In genomic region chr17:78653382-78653781, GRCh38 we compare ENCODE assay signal across 1 cellular context.
TF ChIP-seq lines count a peak whose summit lies in the region.

No MANE protein-coding gene starts in this region.

TF ChIP-seq in WTC11, 78 proteins besides CTCF, POLR2A, EP300 and RAD21 (continued from another document):
- TF ChIP-seq ARID4B (CRISPR knock-in tag; IDR thresholded peaks at IDR 0.05; ENCODE audit: borderline replicate concordance) (no peak), NR3C1 (CRISPR knock-in tag; conservative IDR thresholded peaks at IDR 0.05; ENCODE audit: low read depth) (no peak), ZNF416 (CRISPR knock-in tag; IDR thresholded peaks at IDR 0.05) (no peak)
- TF ChIP-seq, protein P1, sequence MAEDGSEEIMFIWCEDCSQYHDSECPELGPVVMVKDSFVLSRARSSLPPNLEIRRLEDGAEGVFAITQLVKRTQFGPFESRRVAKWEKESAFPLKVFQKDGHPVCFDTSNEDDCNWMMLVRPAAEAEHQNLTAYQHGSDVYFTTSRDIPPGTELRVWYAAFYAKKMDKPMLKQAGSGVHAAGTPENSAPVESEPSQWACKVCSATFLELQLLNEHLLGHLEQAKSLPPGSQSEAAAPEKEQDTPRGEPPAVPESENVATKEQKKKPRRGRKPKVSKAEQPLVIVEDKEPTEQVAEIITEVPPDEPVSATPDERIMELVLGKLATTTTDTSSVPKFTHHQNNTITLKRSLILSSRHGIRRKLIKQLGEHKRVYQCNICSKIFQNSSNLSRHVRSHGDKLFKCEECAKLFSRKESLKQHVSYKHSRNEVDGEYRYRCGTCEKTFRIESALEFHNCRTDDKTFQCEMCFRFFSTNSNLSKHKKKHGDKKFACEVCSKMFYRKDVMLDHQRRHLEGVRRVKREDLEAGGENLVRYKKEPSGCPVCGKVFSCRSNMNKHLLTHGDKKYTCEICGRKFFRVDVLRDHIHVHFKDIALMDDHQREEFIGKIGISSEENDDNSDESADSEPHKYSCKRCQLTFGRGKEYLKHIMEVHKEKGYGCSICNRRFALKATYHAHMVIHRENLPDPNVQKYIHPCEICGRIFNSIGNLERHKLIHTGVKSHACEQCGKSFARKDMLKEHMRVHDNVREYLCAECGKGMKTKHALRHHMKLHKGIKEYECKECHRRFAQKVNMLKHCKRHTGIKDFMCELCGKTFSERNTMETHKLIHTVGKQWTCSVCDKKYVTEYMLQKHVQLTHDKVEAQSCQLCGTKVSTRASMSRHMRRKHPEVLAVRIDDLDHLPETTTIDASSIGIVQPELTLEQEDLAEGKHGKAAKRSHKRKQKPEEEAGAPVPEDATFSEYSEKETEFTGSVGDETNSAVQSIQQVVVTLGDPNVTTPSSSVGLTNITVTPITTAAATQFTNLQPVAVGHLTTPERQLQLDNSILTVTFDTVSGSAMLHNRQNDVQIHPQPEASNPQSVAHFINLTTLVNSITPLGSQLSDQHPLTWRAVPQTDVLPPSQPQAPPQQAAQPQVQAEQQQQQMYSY (CRISPR knock-in tag; IDR thresholded peaks at IDR 0.05), result no peak
- TF ChIP-seq, protein P2, sequence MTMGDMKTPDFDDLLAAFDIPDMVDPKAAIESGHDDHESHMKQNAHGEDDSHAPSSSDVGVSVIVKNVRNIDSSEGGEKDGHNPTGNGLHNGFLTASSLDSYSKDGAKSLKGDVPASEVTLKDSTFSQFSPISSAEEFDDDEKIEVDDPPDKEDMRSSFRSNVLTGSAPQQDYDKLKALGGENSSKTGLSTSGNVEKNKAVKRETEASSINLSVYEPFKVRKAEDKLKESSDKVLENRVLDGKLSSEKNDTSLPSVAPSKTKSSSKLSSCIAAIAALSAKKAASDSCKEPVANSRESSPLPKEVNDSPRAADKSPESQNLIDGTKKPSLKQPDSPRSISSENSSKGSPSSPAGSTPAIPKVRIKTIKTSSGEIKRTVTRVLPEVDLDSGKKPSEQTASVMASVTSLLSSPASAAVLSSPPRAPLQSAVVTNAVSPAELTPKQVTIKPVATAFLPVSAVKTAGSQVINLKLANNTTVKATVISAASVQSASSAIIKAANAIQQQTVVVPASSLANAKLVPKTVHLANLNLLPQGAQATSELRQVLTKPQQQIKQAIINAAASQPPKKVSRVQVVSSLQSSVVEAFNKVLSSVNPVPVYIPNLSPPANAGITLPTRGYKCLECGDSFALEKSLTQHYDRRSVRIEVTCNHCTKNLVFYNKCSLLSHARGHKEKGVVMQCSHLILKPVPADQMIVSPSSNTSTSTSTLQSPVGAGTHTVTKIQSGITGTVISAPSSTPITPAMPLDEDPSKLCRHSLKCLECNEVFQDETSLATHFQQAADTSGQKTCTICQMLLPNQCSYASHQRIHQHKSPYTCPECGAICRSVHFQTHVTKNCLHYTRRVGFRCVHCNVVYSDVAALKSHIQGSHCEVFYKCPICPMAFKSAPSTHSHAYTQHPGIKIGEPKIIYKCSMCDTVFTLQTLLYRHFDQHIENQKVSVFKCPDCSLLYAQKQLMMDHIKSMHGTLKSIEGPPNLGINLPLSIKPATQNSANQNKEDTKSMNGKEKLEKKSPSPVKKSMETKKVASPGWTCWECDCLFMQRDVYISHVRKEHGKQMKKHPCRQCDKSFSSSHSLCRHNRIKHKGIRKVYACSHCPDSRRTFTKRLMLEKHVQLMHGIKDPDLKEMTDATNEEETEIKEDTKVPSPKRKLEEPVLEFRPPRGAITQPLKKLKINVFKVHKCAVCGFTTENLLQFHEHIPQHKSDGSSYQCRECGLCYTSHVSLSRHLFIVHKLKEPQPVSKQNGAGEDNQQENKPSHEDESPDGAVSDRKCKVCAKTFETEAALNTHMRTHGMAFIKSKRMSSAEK (CRISPR knock-in tag; IDR thresholded peaks at IDR 0.05; ENCODE audit: borderline replicate concordance), result no peak
- TF ChIP-seq, protein P3, sequence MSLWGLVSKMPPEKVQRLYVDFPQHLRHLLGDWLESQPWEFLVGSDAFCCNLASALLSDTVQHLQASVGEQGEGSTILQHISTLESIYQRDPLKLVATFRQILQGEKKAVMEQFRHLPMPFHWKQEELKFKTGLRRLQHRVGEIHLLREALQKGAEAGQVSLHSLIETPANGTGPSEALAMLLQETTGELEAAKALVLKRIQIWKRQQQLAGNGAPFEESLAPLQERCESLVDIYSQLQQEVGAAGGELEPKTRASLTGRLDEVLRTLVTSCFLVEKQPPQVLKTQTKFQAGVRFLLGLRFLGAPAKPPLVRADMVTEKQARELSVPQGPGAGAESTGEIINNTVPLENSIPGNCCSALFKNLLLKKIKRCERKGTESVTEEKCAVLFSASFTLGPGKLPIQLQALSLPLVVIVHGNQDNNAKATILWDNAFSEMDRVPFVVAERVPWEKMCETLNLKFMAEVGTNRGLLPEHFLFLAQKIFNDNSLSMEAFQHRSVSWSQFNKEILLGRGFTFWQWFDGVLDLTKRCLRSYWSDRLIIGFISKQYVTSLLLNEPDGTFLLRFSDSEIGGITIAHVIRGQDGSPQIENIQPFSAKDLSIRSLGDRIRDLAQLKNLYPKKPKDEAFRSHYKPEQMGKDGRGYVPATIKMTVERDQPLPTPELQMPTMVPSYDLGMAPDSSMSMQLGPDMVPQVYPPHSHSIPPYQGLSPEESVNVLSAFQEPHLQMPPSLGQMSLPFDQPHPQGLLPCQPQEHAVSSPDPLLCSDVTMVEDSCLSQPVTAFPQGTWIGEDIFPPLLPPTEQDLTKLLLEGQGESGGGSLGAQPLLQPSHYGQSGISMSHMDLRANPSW (CRISPR knock-in tag; conservative IDR thresholded peaks at IDR 0.05; ENCODE audit: low read depth), result no peak
